23 cellular contexts compared by ENCODE assay signal in the genomic region with DNA sequence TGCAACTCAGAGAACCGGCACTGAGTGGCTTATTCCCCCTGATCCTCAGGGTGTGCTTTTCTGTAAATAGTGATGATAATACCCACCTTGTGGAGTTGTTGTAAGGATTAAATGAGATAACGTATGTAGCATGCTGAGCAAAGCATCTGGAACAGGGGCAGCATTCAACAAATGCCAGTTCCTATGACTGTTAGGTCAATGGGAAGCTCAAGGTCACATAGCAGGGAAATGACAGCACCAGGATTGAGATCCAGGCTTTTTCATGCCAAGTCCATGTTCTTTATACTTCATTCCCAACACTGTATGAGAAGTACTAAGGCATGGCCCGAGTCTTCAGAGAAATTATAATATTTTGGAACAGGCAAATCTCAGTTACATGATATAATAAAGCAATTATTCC. TPM values are rescaled to one million over a fixed set of nuclear protein-coding genes. Genes with fewer than 3 reads are reported as not detected.
DNase-seq lines count a peak whose midpoint lies in the region; ATAC-seq and TF ChIP-seq lines count a peak whose summit lies in the region.
"Had no signal": no experiment of that assay in that cellular context is flagged by ENCODE, and none has a peak within 500 bp of the region (broad histone marks: within the 10 kb centered on the region; RNA-seq: fewer than 3 reads in every experiment).

No MANE protein-coding gene starts in this region.

- H4K20me1 ChIP-seq in osteoblast (ENCODE audit: insufficient read depth, low read length), result peaks cover 3% of the 10 kb centered on the region

- ATAC-seq in heart left ventricle (peak in 2 of 4 donors; percentile 22 to 34), GM19463 (IDR thresholded peaks at IDR 0.05; ENCODE audit: unreplicated experiment) (no peak), HG03159 (IDR thresholded peaks at IDR 0.05; ENCODE audit: unreplicated experiment) (no peak)
- ATAC-seq: GM12878 had no signal

- WGBS in heart left ventricle, 4 donors, result 25 to 40% (median 35%) methylated on average over 3 of the region's 3 CpGs

- no peak for TF ChIP-seq POLR2A in heart left ventricle (IDR thresholded peaks at IDR 0.05)

- H3K4me1 ChIP-seq in heart left ventricle, result peaks cover 0 to 75% (median 40%) of the 10 kb centered on the region in 12 donors
- H3K4me1 ChIP-seq in osteoblast (ENCODE audit: insufficient read depth, low read length), result no peaks in the 10 kb centered on the region

- DNase-seq in EL, result peak; percentile 39
- DNase-seq in dermis blood vessel endothelial cell, result peak; percentile 25
- peak in 1 of 5 donors; percentile 27 for DNase-seq in heart left ventricle
- DNase-seq in osteoblast (ENCODE audit: insufficient read length, low spot score, missing footprints), result peak; percentile 49
- DNase-seq in putamen (ENCODE audit: low spot score), result no peak
- DNase-seq: CD4-positive, alpha-beta memory T cell; HFFc6; IMR-90; Karpas-422; MM.1S; NCI-H1092; NCI-H146; NCI-H2081; NCI-H2171 treated with DMSO at 0.1 percent for 48 hours; NCI-H446; NCI-H69; NK-92 treated with Interleukin-12 subunit alpha and Interleukin-12 subunit beta, amount 100 ng/mL, for 24 hours; Peyer's patch had no signal

- H2AFZ ChIP-seq in osteoblast (ENCODE audit: low read length), result no peak overlapping the region

- intact Hi-C loops in heart left ventricle (cut with DNase I), result loop anchor here in 1 of 10 donors (10.0 kb wide), 1 partner anchor 271 kb away; no protein-coding TSS in a partner anchor

- H3K27ac ChIP-seq in heart left ventricle, result peak overlapping the region in 10 of 12 donors; percentile 41 to 94 (median 90)
- H3K27ac ChIP-seq in osteoblast (ENCODE audit: low read depth, low read length), result no peak overlapping the region
- H3K27ac ChIP-seq: HL-60, Peyer's patch, SK-N-MC had no signal

- H3K79me2 ChIP-seq in osteoblast (ENCODE audit: insufficient read depth, low read length), result no peaks in the 10 kb centered on the region

- H3K4me2 ChIP-seq in osteoblast (ENCODE audit: insufficient read depth, low read length), result no peak overlapping the region

- H3K27me3 ChIP-seq in heart left ventricle (peaks cover 0 to 27% (median 0%) of the 10 kb centered on the region in 9 donors), osteoblast (ENCODE audit: insufficient read depth, low read length) (peaks cover 3% of the 10 kb centered on the region)
- H3K27me3 ChIP-seq: Peyer's patch had no signal

- no peaks in the 10 kb centered on the region for H3K9me3 ChIP-seq in heart left ventricle
- H3K9me3 ChIP-seq in osteoblast (ENCODE audit: low read depth, low read length), result no peaks in the 10 kb centered on the region
- H3K9me3 ChIP-seq: Peyer's patch had no signal

- TF ChIP-seq CTCF in heart left ventricle (IDR thresholded peaks at IDR 0.05), result no peak
- TF ChIP-seq CTCF in osteoblast (IDR thresholded peaks at IDR 0.05; ENCODE audit: extremely low read depth, low read depth, low read length), result no peak

- H3K36me3 ChIP-seq in heart left ventricle (no peaks in the 10 kb centered on the region), osteoblast (ENCODE audit: insufficient read depth, low read length) (no peaks in the 10 kb centered on the region)
- H3K36me3 ChIP-seq: Peyer's patch had no signal

- H3K4me3 ChIP-seq in heart left ventricle (peak overlapping the region in 2 of 12 donors; percentile 0 to 72), osteoblast (ENCODE audit: insufficient read depth, low read length) (no peak overlapping the region)
- H3K4me3 ChIP-seq: GM12878, Peyer's patch, SK-N-MC had no signal

RNA-seq across cellular contexts. Expression of gene RCAN2, which starts 5.1 kb away (rescaled TPM):
- total RNA-seq in dermis blood vessel endothelial cell (0.19 and 0.34 TPM in 2 replicates), heart left ventricle (100 to 1,000 TPM; 224 to 331 (median 315) TPM), osteoblast (14.1 and 15.6 TPM in 2 replicates)
- polyA plus RNA-seq in heart left ventricle, result 100 to 1,000 TPM in 1 of 2 donors, 10 to 100 TPM in 1; 86.4 to 138 TPM
- total RNA-seq: CD4-positive, alpha-beta memory T cell; GM12878 had no signal

Comparison
In these comparisons a context has a peak if more than half of its experiments do, and no peak if none do; other contexts are left out.
1. RNA of gene RCAN2, which starts 5.1 kb away (total RNA-seq): 224 to 331 TPM in heart left ventricle; 14.1 to 15.6 TPM in osteoblast and 0.19 to 0.34 TPM in dermis blood vessel endothelial cell; every median in the first group is over 10 times any median in the second.